36 cellular contexts compared by ENCODE assay signal in genomic region chr3:155309581-155309980, GRCh38. TPM values are rescaled to one million over a fixed set of nuclear protein-coding genes. Genes with fewer than 3 reads are reported as not detected.
"Had no signal": no experiment of that assay in that cellular context is flagged by ENCODE, and none has a peak within 500 bp of the region (broad histone marks: within the 10 kb centered on the region; RNA-seq: fewer than 3 reads in every experiment).

No MANE protein-coding gene starts in this region.

- H3K27ac Mint-ChIP-seq: activated CD8-positive, alpha-beta T cell treated with anti-CD3 and anti-CD28 coated beads for 36 hours; activated naive CD8-positive, alpha-beta T cell; activated T-helper 17 cell treated with anti-CD3 and anti-CD28 coated beads, Interleukin-2, amount 50 U/mL, for 72 hours; endodermal cell; T-helper 17 cell; T-helper 2 cell treated with Interferon-gamma antibody and Interleukin-4, amounts not matched to agents 5 μg/mL and 100 μg/mL, for 36 hours had no signal

- H3K36me3 Mint-ChIP-seq: activated naive CD8-positive, alpha-beta T cell had no signal

- H3K4me2 ChIP-seq: hepatocyte had no signal

- H3K4me3 Mint-ChIP-seq: activated CD8-positive, alpha-beta T cell treated with anti-CD3 and anti-CD28 coated beads for 36 hours; activated naive CD8-positive, alpha-beta T cell; activated T-cell treated with anti-CD3 and anti-CD28 coated beads, Interleukin-2, amount 50 U/mL, for 4 hours; activated T-helper 17 cell treated with anti-CD3 and anti-CD28 coated beads, Interleukin-2, amount 50 U/mL, for 72 hours; endodermal cell; T-helper 17 cell; T-helper 2 cell treated with Interferon-gamma antibody and Interleukin-4, amounts not matched to agents 5 μg/mL and 100 μg/mL, for 36 hours had no signal

- H3K27ac ChIP-seq: brain microvascular endothelial cell, colonic mucosa, esophagus muscularis mucosa, gastroesophageal sphincter, heart right ventricle, hepatocyte, WERI-Rb-1 had no signal

- H3K27me3 ChIP-seq: brain microvascular endothelial cell, colonic mucosa, esophagus muscularis mucosa, gastroesophageal sphincter, heart right ventricle, hepatocyte had no signal

- H3K27me3 Mint-ChIP-seq: activated CD8-positive, alpha-beta T cell treated with anti-CD3 and anti-CD28 coated beads for 36 hours; activated naive CD8-positive, alpha-beta T cell; activated T-helper 17 cell treated with anti-CD3 and anti-CD28 coated beads, Interleukin-2, amount 50 U/mL, for 72 hours; T-helper 17 cell had no signal

- DNase-seq: activated CD4-positive, alpha-beta T cell treated with anti-CD3 and anti-CD28 coated beads for 4 hours; activated CD4-positive, alpha-beta T cell treated with anti-CD3 and anti-CD28 coated beads, Interleukin-2, amount 50 U/mL, for 1 hour; activated CD4-positive, alpha-beta T cell treated with anti-CD3 and anti-CD28 coated beads, Interleukin-2, amount 50 U/mL, for 48 hours; activated CD4-positive, CD25-positive, alpha-beta regulatory T cell; activated CD4-positive, CD25-positive, alpha-beta regulatory T cell treated with anti-CD3 and anti-CD28 coated beads, Interleukin-2, amount 50 U/mL, for 72 hours; activated CD8-positive, alpha-beta memory T cell treated with anti-CD3 and anti-CD28 coated beads for 24 hours; activated CD8-positive, alpha-beta T cell treated with anti-CD3 and anti-CD28 coated beads for 36 hours; activated effector memory CD4-positive, alpha-beta T cell treated with Interleukin-2 at 50 U/mL for 16 hours; activated gamma-delta T cell treated with Interleukin-2 at 50 U/mL for 16 hours; activated naive CD4-positive, alpha-beta T cell treated with anti-CD3 and anti-CD28 coated beads, Interleukin-2, amount 50 U/mL, for 16 hours; activated naive CD4-positive, alpha-beta T cell treated with Interleukin-2 at 50 U/mL for 16 hours; activated T-cell treated with anti-CD3 and anti-CD28 coated beads, Interleukin-2, amount 50 U/mL, for 4 hours; amniotic stem cell; anterior cingulate cortex; brain microvascular endothelial cell; caudate nucleus; colonic mucosa; effector memory CD4-positive, alpha-beta T cell; endodermal cell; foreskin melanocyte; heart right ventricle; T-helper 1 cell; T-helper 17 cell; T1000; WERI-Rb-1 had no signal

- H3K4me3 ChIP-seq: colonic mucosa, esophagus muscularis mucosa, gastroesophageal sphincter, heart right ventricle, hepatocyte had no signal

- H3K9me3 Mint-ChIP-seq: activated CD8-positive, alpha-beta T cell treated with anti-CD3 and anti-CD28 coated beads for 36 hours; activated T-cell treated with anti-CD3 and anti-CD28 coated beads, Interleukin-2, amount 50 U/mL, for 4 hours; activated T-helper 17 cell treated with anti-CD3 and anti-CD28 coated beads, Interleukin-2, amount 50 U/mL, for 72 hours; T-helper 2 cell treated with Interferon-gamma antibody and Interleukin-4, amounts not matched to agents 5 μg/mL and 100 μg/mL, for 36 hours had no signal

- H3K4me1 Mint-ChIP-seq: activated T-helper 17 cell treated with anti-CD3 and anti-CD28 coated beads, Interleukin-2, amount 50 U/mL, for 72 hours; endodermal cell; T-helper 17 cell had no signal

- H3K4me1 ChIP-seq: colonic mucosa had no signal

- FAIRE-seq: astrocyte, bronchial epithelial cell had no signal

- H3K9me3 ChIP-seq: colonic mucosa, esophagus muscularis mucosa, gastroesophageal sphincter had no signal

- ATAC-seq: activated CD8-positive, alpha-beta T cell treated with anti-CD3 and anti-CD28 coated beads for 36 hours; activated T-cell treated with anti-CD3 and anti-CD28 coated beads, Interleukin-2, amount 50 U/mL, for 4 hours; activated T-helper 17 cell treated with anti-CD3 and anti-CD28 coated beads, Interleukin-2, amount 50 U/mL, for 72 hours; gastroesophageal sphincter; heart right ventricle; T-helper 17 cell had no signal

- H2AFZ ChIP-seq: hepatocyte had no signal

- H3K79me2 ChIP-seq: hepatocyte had no signal

- H3K36me3 ChIP-seq: brain microvascular endothelial cell, colonic mucosa, esophagus muscularis mucosa, gastroesophageal sphincter, heart right ventricle, WERI-Rb-1 had no signal

RNA-seq across cellular contexts. Expression of gene STRIT1, which starts 16.1 kb away (rescaled TPM):
- total RNA-seq: activated CD8-positive, alpha-beta T cell treated with anti-CD3 and anti-CD28 coated beads for 36 hours; activated T-cell treated with anti-CD3 and anti-CD28 coated beads, Interleukin-2, amount 50 U/mL, for 4 hours; activated T-helper 17 cell treated with anti-CD3 and anti-CD28 coated beads, Interleukin-2, amount 50 U/mL, for 72 hours; astrocyte; bronchial epithelial cell; colonic mucosa; dermis microvascular lymphatic vessel endothelial cell; endodermal cell; epithelial cell of proximal tubule; esophagus muscularis mucosa; gastroesophageal sphincter; glomerular endothelial cell; T-helper 17 cell had no signal
